ENCODE assay signal across 8 cellular contexts in the genomic region with DNA sequence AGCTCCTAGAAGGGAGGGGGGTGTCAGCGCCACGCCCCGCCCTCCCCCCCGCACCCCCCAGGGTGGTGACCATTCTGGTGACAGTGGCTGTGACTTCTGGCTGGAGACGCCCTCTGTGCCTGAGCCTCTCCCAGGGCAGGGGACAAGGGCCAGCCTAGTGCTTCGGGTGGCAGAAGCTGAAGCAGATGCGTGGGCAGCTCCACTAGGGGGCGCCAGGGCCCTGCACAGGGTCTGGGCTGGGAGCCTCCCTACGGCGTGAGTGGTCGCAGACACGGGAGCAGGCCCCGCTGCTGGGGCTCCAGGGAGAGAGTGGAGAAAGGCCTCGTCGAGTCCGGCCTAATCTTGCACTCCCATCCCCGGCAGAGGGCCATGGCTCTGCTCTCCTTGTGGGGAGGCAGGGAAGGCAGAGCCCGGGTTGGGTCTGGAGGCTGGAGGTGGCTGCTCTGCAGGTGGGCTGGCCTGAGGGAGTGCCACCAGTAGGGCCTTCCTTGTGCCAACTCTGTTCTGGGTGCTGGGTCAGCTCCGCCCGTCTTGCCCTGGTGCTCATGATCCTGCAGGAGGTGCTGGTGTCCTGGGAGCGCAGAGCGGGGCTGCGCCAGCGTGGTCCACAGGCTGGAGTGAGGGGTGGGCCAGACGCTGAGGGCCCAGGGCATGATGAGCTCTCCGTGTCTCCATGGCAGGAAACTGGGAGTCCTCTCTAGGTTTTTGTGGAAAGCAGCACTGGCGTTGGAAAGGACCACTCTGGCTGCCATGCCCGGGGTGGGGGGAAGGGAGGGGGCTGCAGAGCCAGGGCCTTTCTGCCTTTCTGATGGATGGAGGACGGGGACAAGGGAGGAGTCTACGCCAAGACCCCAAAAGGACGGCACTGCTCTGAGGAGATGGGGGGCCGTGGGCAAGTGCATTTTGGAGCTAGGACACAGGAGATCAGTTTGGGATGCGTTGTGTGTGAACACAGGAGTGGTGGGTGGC. TPM values are rescaled to one million over a fixed set of nuclear protein-coding genes. Genes with fewer than 3 reads are reported as not detected.
DNase-seq lines count a peak whose midpoint lies in the region; ATAC-seq and TF ChIP-seq lines count a peak whose summit lies in the region.

No MANE protein-coding gene starts in this region.

- no peaks in the 10 kb centered on the region for H3K9me3 Mint-ChIP-seq in stimulated activated naive CD8-positive, alpha-beta T cell treated with anti-CD3 and anti-CD28 coated beads, Interleukin-15, amount 100 ng/mL, for 72 hours

- H3K9ac ChIP-seq in mammary epithelial cell (ENCODE audit: insufficient read depth, low read length), result no peak overlapping the region

- H3K36me3 ChIP-seq in WERI-Rb-1 (peaks cover 32% of the 10 kb centered on the region), mammary epithelial cell (ENCODE audit: insufficient read depth, low read length) (peaks cover 3% of the 10 kb centered on the region), lung (ENCODE audit: control insufficient read depth in 2 of 2, insufficient read depth in 2 of 2, low read length in 2 of 2) (peaks cover 0 to 8% of the 10 kb centered on the region in 2 donors)

- no peak overlapping the region for H3K27ac Mint-ChIP-seq in stimulated activated naive CD8-positive, alpha-beta T cell treated with anti-CD3 and anti-CD28 coated beads, Interleukin-15, amount 100 ng/mL, for 72 hours

- H3K27me3 ChIP-seq in WERI-Rb-1 (ENCODE audit: insufficient read depth, low read depth, severe bottlenecking) (no peaks in the 10 kb centered on the region), mammary epithelial cell (ENCODE audit: insufficient read depth, low read length) (no peaks in the 10 kb centered on the region), lung (ENCODE audit: control insufficient read depth, insufficient read depth) (no peaks in the 10 kb centered on the region)

- H3K4me2 ChIP-seq in mammary epithelial cell (ENCODE audit: insufficient read depth, low read depth, low read length), result no peak overlapping the region

- in situ Hi-C loops in mammary epithelial cell (cut with MboI; ENCODE audit: low sequenced_read_pairs in 2 of 2), result loop anchor here (5.0 to 10.0 kb wide), 2 partner anchors 53 to 55 kb away; partner anchors contain the start of gene NOTUM (in 1 of the 2)

- H3K27ac ChIP-seq in WERI-Rb-1 (peak overlapping the region; percentile 40; the same call in 1 of the 2 replicates), mammary epithelial cell (ENCODE audit: insufficient read depth, low read depth, low read length) (no peak overlapping the region), lung (ENCODE audit: low read depth in 1 of 2, low read length in 1 of 2) (no peak overlapping the region)

- no peak overlapping the region for H3K4me3 ChIP-seq in WERI-Rb-1 (ENCODE audit: low read depth, low read length)
- no peak overlapping the region for H3K4me3 ChIP-seq in mammary epithelial cell (replicated peaks in 1 of 3; ENCODE audit: insufficient read depth in 1 of 3, low read depth in 2 of 3, low read length in 3 of 3)
- no peak overlapping the region for H3K4me3 ChIP-seq in lung

- CTCF ChIA-PET in mammary epithelial cell (lab: Charles Lee; ENCODE audit: low non-redundant PET), result interaction anchor here (0.6 to 1.8 kb wide), 4 partner anchors 10 to 1000 kb away, joined by 3 to 12 read pairs (median 3); no protein-coding TSS in a partner anchor

- intact Hi-C loops in mammary epithelial cell (cut with micrococcal nuclease), result loop anchor here (2.0 to 5.0 kb wide), 4 partner anchors 17 to 308 kb away; partner anchors contain the start of genes ARHGDIA, ASPSCR1 and SLC25A10

- H3K9me3 ChIP-seq in WERI-Rb-1 (ENCODE audit: severe bottlenecking) (no peaks in the 10 kb centered on the region), mammary epithelial cell (replicated peaks; ENCODE audit: insufficient read depth, low read length) (no peaks in the 10 kb centered on the region), lung (ENCODE audit: control insufficient read depth in 2 of 2, insufficient read depth in 1 of 2, low read length in 1 of 2) (no peaks in the 10 kb centered on the region)

- DNase-seq in GDM1 (lab: John Stamatoyannopoulos, UW), result peak; percentile 45
- peak; percentile 19 for DNase-seq in NCI-H1048 (lab: John Stamatoyannopoulos, UW)
- DNase-seq in WERI-Rb-1, result peak; percentile 91
- DNase-seq in mammary epithelial cell, result no peak
- peak; percentile 62 for DNase-seq in lung (ENCODE audit: low spot score)
- DNase-seq in stimulated activated naive CD8-positive, alpha-beta T cell treated with anti-CD3 and anti-CD28 coated beads, Interleukin-15, amount 100 ng/mL, for 72 hours, result peak; percentile 71 to 75
- no peak for DNase-seq in amniotic stem cell (lab: John Stamatoyannopoulos, UW)

- BruUV-seq in mammary epithelial cell (replicated peaks; lab: Mats Ljungman, UMichigan), result no TSS peak

- TF ChIP-seq CTCF in WERI-Rb-1 (IDR thresholded peaks at IDR 0.05; ENCODE audit: low read depth, low read length) (peak; percentile 99), mammary epithelial cell (conservative IDR thresholded peaks at IDR 0.05 in 1 of 2, IDR thresholded peaks at IDR 0.05 in 1 of 2; ENCODE audit: extremely low read depth in 1 of 2, insufficient read depth in 1 of 2, low read depth in 1 of 2, low read length in 2 of 2) (peak; percentile 63 to 76), lung (IDR thresholded peaks at IDR 0.05; ENCODE audit: control extremely low read depth, extremely low read depth) (peak; percentile 20)

- H3K4me1 ChIP-seq in mammary epithelial cell (ENCODE audit: insufficient read depth, low read length), result peaks cover 32% of the 10 kb centered on the region
- peaks cover 10 to 12% of the 10 kb centered on the region in 2 donors for H3K4me1 ChIP-seq in lung (ENCODE audit: control insufficient read depth in 2 of 2, insufficient read depth in 2 of 2, low read length in 2 of 2)

- H3K4me1 Mint-ChIP-seq in stimulated activated naive CD8-positive, alpha-beta T cell treated with anti-CD3 and anti-CD28 coated beads, Interleukin-15, amount 100 ng/mL, for 72 hours, result peaks cover 51% of the 10 kb centered on the region

- H3K4me3 Mint-ChIP-seq in stimulated activated naive CD8-positive, alpha-beta T cell treated with anti-CD3 and anti-CD28 coated beads, Interleukin-15, amount 100 ng/mL, for 72 hours, result peak overlapping the region; percentile 36 to 93

- ATAC-seq in lung (ENCODE audit: insufficient read depth, low FRiP score) (no peak), GM18517 (IDR thresholded peaks at IDR 0.05; ENCODE audit: unreplicated experiment) (no peak)
- no peak for ATAC-seq in stimulated activated naive CD8-positive, alpha-beta T cell treated with anti-CD3 and anti-CD28 coated beads, Interleukin-15, amount 100 ng/mL, for 72 hours

- peaks cover 3% of the 10 kb centered on the region for H4K20me1 ChIP-seq in mammary epithelial cell (ENCODE audit: insufficient read depth, low read length)

- no peak overlapping the region for H2AFZ ChIP-seq in mammary epithelial cell (ENCODE audit: low read depth, low read length)

- H3K27me3 Mint-ChIP-seq in stimulated activated naive CD8-positive, alpha-beta T cell treated with anti-CD3 and anti-CD28 coated beads, Interleukin-15, amount 100 ng/mL, for 72 hours, result no peaks in the 10 kb centered on the region

- WGBS in mammary epithelial cell (ENCODE audit: low coverage, missing lambda C conversion rate), result 81% methylated on average over 21 of the region's 33 CpGs
- 66 to 72% methylated on average over 33 of the region's 33 CpGs for WGBS in lung, 2 donors

- peaks cover 26% of the 10 kb centered on the region for H3K79me2 ChIP-seq in mammary epithelial cell (ENCODE audit: insufficient read depth, low read length)

- dilution Hi-C loops in mammary epithelial cell (cut with HindIII; ENCODE audit: low sequenced_read_pairs), result loop anchor here (5.0 kb wide), 1 partner anchor 108 kb away; the partner anchor contains the start of gene PCYT2

RNA-seq across cellular contexts. Expression of gene CENPX, which starts 2.5 kb away (rescaled TPM):
- total RNA-seq in mammary epithelial cell, result 10 to 100 TPM in 1 of 2 donors, 1 to 10 TPM in 1; 6.8 to 62.8 TPM
- polyA plus RNA-seq in mammary epithelial cell, result 102 TPM
- polyA minus RNA-seq in mammary epithelial cell, result 9.9 TPM
- 10 to 100 TPM; 21.5 to 86.9 TPM for total RNA-seq in lung
- polyA plus RNA-seq in lung, result 100 to 1,000 TPM; 116 to 121 TPM

RNA-seq across cellular contexts. Expression of gene LRRC45, which starts 2.9 kb away (rescaled TPM):
- total RNA-seq in mammary epithelial cell (10 to 100 TPM in 1 of 2 donors, 1 to 10 TPM in 1; 4.5 to 10.9 TPM), lung (10 to 100 TPM; 13.3 to 26.6 TPM)
- polyA plus RNA-seq in mammary epithelial cell (6.8 TPM), lung (10 to 100 TPM; 12.1 to 19.7 TPM)
- 4.7 TPM for polyA minus RNA-seq in mammary epithelial cell

RNA-seq across cellular contexts. Expression of gene RAC3, which starts 11.3 kb away (rescaled TPM):
- 1 to 10 TPM; 6.7 to 8.0 TPM for total RNA-seq in mammary epithelial cell
- polyA plus RNA-seq in mammary epithelial cell, result 18.4 TPM
- polyA minus RNA-seq in mammary epithelial cell, result 12.0 TPM
- 1 to 10 TPM; 8.2 to 8.3 TPM for total RNA-seq in lung
- polyA plus RNA-seq in lung, result 1 to 10 TPM; 6.0 to 8.0 TPM

RNA-seq across cellular contexts. Expression of gene DCXR, which starts 17.3 kb away (rescaled TPM):
- 10 to 100 TPM; 27.7 to 68.9 TPM for total RNA-seq in mammary epithelial cell
- polyA plus RNA-seq in mammary epithelial cell, result 79.0 TPM
- polyA minus RNA-seq in mammary epithelial cell, result 52.5 TPM
- total RNA-seq in lung, result 100 to 1,000 TPM in 1 of 2 donors, 10 to 100 TPM in 1; 41.6 to 218 TPM
- 100 to 1,000 TPM; 193 to 246 TPM for polyA plus RNA-seq in lung

RNA-seq across cellular contexts. Expression of gene RFNG, which starts 31.4 kb away (rescaled TPM):
- total RNA-seq in mammary epithelial cell, result 10 to 100 TPM; 37.7 to 38.2 TPM
- 13.6 TPM for polyA plus RNA-seq in mammary epithelial cell
- polyA minus RNA-seq in mammary epithelial cell, result 21.2 TPM
- 10 to 100 TPM; 34.7 to 37.5 TPM for total RNA-seq in lung
- 10 to 100 TPM; 29.1 to 38.2 TPM for polyA plus RNA-seq in lung

Comparison
In these comparisons a context has a peak if more than half of its experiments do, and no peak if none do; other contexts are left out.
1. DNase-seq: peak in GDM1 (single experiment), NCI-H1048 (single experiment), WERI-Rb-1 (single experiment), lung (single experiment) and stimulated activated naive CD8-positive, alpha-beta T cell treated with anti-CD3 and anti-CD28 coated beads, Interleukin-15, amount 100 ng/mL, for 72 hours (2 of 2); none in mammary epithelial cell (single experiment) and amniotic stem cell (single experiment).
2. CTCF ChIP-seq: peak in every context shown above with its lines; median percentile 99 in WERI-Rb-1; 70 in mammary epithelial cell; 20 in lung.